Comparison of ENCODE assay signal across 1 cellular context in genomic region chr20:37494301-37494700, GRCh38.
TF ChIP-seq lines count a peak whose summit lies in the region.

No MANE protein-coding gene starts in this region.

TF ChIP-seq in HepG2, 621 proteins besides CTCF, POLR2A, EP300 and RAD21:
- TF ChIP-seq ZNF564 (CRISPR knock-in tag; IDR thresholded peaks at IDR 0.05) (no peak), ZNF34 (CRISPR knock-in tag; IDR thresholded peaks at IDR 0.05; ENCODE audit: borderline replicate concordance) (no peak), ZNF773 (CRISPR knock-in tag; IDR thresholded peaks at IDR 0.05; ENCODE audit: borderline replicate concordance) (no peak), TP53 (CRISPR knock-in tag; conservative IDR thresholded peaks at IDR 0.05) (no peak), ZNF468 (CRISPR knock-in tag; IDR thresholded peaks at IDR 0.05) (no peak), NFATC3 (CRISPR knock-in tag; IDR thresholded peaks at IDR 0.05) (no peak), ZXDC (CRISPR knock-in tag; IDR thresholded peaks at IDR 0.05) (no peak), NAIF1 (CRISPR knock-in tag; IDR thresholded peaks at IDR 0.05; ENCODE audit: borderline replicate concordance) (no peak), ZNF646 (CRISPR knock-in tag; IDR thresholded peaks at IDR 0.05) (no peak), ZBTB43 (CRISPR knock-in tag; conservative IDR thresholded peaks at IDR 0.05) (no peak), ZNF550 (CRISPR knock-in tag; IDR thresholded peaks at IDR 0.05; ENCODE audit: borderline replicate concordance) (no peak), ZNF230 (CRISPR knock-in tag; IDR thresholded peaks at IDR 0.05) (no peak), MAF1 (CRISPR knock-in tag; IDR thresholded peaks at IDR 0.05; ENCODE audit: borderline replicate concordance) (no peak), BORCS8-MEF2B (CRISPR knock-in tag; IDR thresholded peaks at IDR 0.05) (no peak), ZHX2 (IDR thresholded peaks at IDR 0.05; ENCODE audit: low read depth) (no peak), ZHX2 (CRISPR knock-in tag; IDR thresholded peaks at IDR 0.05; ENCODE audit: borderline replicate concordance) (no peak), MAX (IDR thresholded peaks at IDR 0.05) (no peak), ZNF225 (CRISPR knock-in tag; IDR thresholded peaks at IDR 0.05) (no peak), ZHX1 (CRISPR knock-in tag; IDR thresholded peaks at IDR 0.05; ENCODE audit: low read depth) (no peak), ZNF674 (CRISPR knock-in tag; IDR thresholded peaks at IDR 0.05; ENCODE audit: low read depth) (no peak), ZNF207 (IDR thresholded peaks at IDR 0.05; ENCODE audit: borderline replicate concordance) (no peak)
